1 cellular context compared by ENCODE assay signal in genomic region chrX:150982786-150983525, GRCh38.
TF ChIP-seq lines count a peak whose summit lies in the region.

TSS of gene HMGB3 (plus strand) at chrX:150983335. CDS start at chrX:150985600, 2,265 bp downstream.

TF ChIP-seq in HepG2, 621 proteins besides CTCF, POLR2A, EP300 and RAD21 (continued from another document and continues in another):
- TF ChIP-seq, protein P1, sequence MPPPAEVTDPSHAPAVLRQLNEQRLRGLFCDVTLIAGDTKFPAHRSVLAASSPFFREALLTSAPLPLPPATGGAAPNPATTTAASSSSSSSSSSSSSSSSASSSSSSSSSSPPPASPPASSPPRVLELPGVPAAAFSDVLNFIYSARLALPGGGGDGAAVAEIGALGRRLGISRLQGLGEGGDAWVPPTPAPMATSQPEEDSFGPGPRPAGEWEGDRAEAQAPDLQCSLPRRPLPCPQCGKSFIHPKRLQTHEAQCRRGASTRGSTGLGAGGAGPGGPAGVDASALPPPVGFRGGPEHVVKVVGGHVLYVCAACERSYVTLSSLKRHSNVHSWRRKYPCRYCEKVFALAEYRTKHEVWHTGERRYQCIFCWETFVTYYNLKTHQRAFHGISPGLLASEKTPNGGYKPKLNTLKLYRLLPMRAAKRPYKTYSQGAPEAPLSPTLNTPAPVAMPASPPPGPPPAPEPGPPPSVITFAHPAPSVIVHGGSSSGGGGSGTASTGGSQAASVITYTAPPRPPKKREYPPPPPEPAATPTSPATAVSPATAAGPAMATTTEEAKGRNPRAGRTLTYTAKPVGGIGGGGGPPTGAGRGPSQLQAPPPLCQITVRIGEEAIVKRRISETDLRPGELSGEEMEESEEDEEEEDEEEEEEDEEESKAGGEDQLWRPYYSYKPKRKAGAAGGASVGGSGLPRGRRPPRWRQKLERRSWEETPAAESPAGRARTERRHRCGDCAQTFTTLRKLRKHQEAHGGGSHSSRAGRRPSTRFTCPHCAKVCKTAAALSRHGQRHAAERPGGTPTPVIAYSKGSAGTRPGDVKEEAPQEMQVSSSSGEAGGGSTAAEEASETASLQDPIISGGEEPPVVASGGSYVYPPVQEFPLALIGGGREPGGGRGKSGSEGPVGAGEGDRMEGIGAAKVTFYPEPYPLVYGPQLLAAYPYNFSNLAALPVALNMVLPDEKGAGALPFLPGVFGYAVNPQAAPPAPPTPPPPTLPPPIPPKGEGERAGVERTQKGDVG (CRISPR knock-in tag; IDR thresholded peaks at IDR 0.05; ENCODE audit: borderline replicate concordance): no peak
- TF ChIP-seq ZNF224 (CRISPR knock-in tag; IDR thresholded peaks at IDR 0.05) (no peak), GATAD2A (CRISPR knock-in tag; IDR thresholded peaks at IDR 0.05) (no peak), ARHGAP35 (CRISPR knock-in tag; IDR thresholded peaks at IDR 0.05; ENCODE audit: borderline replicate concordance) (no peak), HDAC1 (CRISPR knock-in tag; IDR thresholded peaks at IDR 0.05) (peak; percentile 14; the same call in 1 of the 2 replicates), DNMT3B (CRISPR knock-in tag; conservative IDR thresholded peaks at IDR 0.05) (no peak), CCDC6 (CRISPR knock-in tag; IDR thresholded peaks at IDR 0.05) (no peak), SUZ12 (IDR thresholded peaks at IDR 0.05; ENCODE audit: low read depth, low read length) (no peak), ADNP (CRISPR knock-in tag; IDR thresholded peaks at IDR 0.05) (no peak), LCORL (IDR thresholded peaks at IDR 0.05) (no peak), LCORL (CRISPR knock-in tag; IDR thresholded peaks at IDR 0.05) (no peak), ZNF674 (CRISPR knock-in tag; IDR thresholded peaks at IDR 0.05; ENCODE audit: low read depth) (no peak), ZNF33B (CRISPR knock-in tag; IDR thresholded peaks at IDR 0.05) (no peak), ZBTB3 (CRISPR knock-in tag; IDR thresholded peaks at IDR 0.05; ENCODE audit: borderline replicate concordance, low read depth) (no peak), POLR2G (IDR thresholded peaks at IDR 0.05; ENCODE audit: low read depth, low read length) (peak; percentile 56), ESRRA (CRISPR knock-in tag; IDR thresholded peaks at IDR 0.05; ENCODE audit: low read depth) (no peak), ZNF205 (CRISPR knock-in tag; IDR thresholded peaks at IDR 0.05) (no peak), SPEN (CRISPR knock-in tag; IDR thresholded peaks at IDR 0.05; ENCODE audit: low read depth) (no peak), ZNF768 (CRISPR knock-in tag; IDR thresholded peaks at IDR 0.05) (no peak), ZNF878 (CRISPR knock-in tag; IDR thresholded peaks at IDR 0.05) (0 out of 2 replicates have a peak, but pooled peaks have one; percentile 50), NAIF1 (CRISPR knock-in tag; IDR thresholded peaks at IDR 0.05; ENCODE audit: borderline replicate concordance) (no peak), HCFC1 (IDR thresholded peaks at IDR 0.05; ENCODE audit: low read depth, low read length) (no peak), PHF8 (CRISPR knock-in tag; IDR thresholded peaks at IDR 0.05) (0 out of 2 replicates have a peak, but pooled peaks have one; percentile 39), ZNF784 (CRISPR knock-in tag; IDR thresholded peaks at IDR 0.05; ENCODE audit: borderline replicate concordance) (no peak), BHLHE40 (IDR thresholded peaks at IDR 0.05; ENCODE audit: low read length) (no peak), BORCS8-MEF2B (CRISPR knock-in tag; IDR thresholded peaks at IDR 0.05) (peak; percentile 76), ZNF883 (CRISPR knock-in tag; IDR thresholded peaks at IDR 0.05; ENCODE audit: not compliant biosample characterization) (no peak), ZBTB21 (CRISPR knock-in tag; IDR thresholded peaks at IDR 0.05) (no peak), TBX2 (CRISPR knock-in tag; IDR thresholded peaks at IDR 0.05; ENCODE audit: borderline replicate concordance) (no peak), ATRX (CRISPR knock-in tag; IDR thresholded peaks at IDR 0.05; ENCODE audit: borderline replicate concordance) (no peak), SYNCRIP (IDR thresholded peaks at IDR 0.05; ENCODE audit: insufficient read depth, low read depth, low read length) (no peak)
- TF ChIP-seq, protein P2, sequence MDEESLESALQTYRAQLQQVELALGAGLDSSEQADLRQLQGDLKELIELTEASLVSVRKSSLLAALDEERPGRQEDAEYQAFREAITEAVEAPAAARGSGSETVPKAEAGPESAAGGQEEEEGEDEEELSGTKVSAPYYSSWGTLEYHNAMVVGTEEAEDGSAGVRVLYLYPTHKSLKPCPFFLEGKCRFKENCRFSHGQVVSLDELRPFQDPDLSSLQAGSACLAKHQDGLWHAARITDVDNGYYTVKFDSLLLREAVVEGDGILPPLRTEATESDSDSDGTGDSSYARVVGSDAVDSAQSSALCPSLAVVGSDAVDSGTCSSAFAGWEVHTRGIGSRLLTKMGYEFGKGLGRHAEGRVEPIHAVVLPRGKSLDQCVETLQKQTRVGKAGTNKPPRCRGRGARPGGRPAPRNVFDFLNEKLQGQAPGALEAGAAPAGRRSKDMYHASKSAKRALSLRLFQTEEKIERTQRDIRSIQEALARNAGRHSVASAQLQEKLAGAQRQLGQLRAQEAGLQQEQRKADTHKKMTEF (CRISPR knock-in tag; IDR thresholded peaks at IDR 0.05): no peak
- TF ChIP-seq, protein P3, sequence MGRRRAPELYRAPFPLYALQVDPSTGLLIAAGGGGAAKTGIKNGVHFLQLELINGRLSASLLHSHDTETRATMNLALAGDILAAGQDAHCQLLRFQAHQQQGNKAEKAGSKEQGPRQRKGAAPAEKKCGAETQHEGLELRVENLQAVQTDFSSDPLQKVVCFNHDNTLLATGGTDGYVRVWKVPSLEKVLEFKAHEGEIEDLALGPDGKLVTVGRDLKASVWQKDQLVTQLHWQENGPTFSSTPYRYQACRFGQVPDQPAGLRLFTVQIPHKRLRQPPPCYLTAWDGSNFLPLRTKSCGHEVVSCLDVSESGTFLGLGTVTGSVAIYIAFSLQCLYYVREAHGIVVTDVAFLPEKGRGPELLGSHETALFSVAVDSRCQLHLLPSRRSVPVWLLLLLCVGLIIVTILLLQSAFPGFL (CRISPR knock-in tag; IDR thresholded peaks at IDR 0.05): no peak
- TF ChIP-seq, protein P4, sequence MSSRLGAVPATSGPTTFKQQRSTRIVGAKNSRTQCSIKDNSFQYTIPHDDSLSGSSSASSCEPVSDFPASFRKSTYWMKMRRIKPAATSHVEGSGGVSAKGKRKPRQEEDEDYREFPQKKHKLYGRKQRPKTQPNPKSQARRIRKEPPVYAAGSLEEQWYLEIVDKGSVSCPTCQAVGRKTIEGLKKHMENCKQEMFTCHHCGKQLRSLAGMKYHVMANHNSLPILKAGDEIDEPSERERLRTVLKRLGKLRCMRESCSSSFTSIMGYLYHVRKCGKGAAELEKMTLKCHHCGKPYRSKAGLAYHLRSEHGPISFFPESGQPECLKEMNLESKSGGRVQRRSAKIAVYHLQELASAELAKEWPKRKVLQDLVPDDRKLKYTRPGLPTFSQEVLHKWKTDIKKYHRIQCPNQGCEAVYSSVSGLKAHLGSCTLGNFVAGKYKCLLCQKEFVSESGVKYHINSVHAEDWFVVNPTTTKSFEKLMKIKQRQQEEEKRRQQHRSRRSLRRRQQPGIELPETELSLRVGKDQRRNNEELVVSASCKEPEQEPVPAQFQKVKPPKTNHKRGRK (CRISPR knock-in tag; IDR thresholded peaks at IDR 0.05): no peak
- TF ChIP-seq, protein P5, sequence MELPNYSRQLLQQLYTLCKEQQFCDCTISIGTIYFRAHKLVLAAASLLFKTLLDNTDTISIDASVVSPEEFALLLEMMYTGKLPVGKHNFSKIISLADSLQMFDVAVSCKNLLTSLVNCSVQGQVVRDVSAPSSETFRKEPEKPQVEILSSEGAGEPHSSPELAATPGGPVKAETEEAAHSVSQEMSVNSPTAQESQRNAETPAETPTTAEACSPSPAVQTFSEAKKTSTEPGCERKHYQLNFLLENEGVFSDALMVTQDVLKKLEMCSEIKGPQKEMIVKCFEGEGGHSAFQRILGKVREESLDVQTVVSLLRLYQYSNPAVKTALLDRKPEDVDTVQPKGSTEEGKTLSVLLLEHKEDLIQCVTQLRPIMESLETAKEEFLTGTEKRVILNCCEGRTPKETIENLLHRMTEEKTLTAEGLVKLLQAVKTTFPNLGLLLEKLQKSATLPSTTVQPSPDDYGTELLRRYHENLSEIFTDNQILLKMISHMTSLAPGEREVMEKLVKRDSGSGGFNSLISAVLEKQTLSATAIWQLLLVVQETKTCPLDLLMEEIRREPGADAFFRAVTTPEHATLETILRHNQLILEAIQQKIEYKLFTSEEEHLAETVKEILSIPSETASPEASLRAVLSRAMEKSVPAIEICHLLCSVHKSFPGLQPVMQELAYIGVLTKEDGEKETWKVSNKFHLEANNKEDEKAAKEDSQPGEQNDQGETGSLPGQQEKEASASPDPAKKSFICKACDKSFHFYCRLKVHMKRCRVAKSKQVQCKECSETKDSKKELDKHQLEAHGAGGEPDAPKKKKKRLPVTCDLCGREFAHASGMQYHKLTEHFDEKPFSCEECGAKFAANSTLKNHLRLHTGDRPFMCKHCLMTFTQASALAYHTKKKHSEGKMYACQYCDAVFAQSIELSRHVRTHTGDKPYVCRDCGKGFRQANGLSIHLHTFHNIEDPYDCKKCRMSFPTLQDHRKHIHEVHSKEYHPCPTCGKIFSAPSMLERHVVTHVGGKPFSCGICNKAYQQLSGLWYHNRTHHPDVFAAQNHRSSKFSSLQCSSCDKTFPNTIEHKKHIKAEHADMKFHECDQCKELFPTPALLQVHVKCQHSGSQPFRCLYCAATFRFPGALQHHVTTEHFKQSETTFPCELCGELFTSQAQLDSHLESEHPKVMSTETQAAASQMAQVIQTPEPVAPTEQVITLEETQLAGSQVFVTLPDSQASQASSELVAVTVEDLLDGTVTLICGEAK (IDR thresholded peaks at IDR 0.05): no peak
- TF ChIP-seq, protein P5 (CRISPR knock-in tag; IDR thresholded peaks at IDR 0.05): peak; percentile 49; the same call in 1 of the 2 replicates
- TF ChIP-seq, protein P6, sequence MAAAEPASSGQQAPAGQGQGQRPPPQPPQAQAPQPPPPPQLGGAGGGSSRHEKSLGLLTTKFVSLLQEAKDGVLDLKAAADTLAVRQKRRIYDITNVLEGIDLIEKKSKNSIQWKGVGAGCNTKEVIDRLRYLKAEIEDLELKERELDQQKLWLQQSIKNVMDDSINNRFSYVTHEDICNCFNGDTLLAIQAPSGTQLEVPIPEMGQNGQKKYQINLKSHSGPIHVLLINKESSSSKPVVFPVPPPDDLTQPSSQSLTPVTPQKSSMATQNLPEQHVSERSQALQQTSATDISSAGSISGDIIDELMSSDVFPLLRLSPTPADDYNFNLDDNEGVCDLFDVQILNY (CRISPR knock-in tag; conservative IDR thresholded peaks at IDR 0.05): 0 out of 2 replicates have a peak, but pooled peaks have one; percentile 34
- TF ChIP-seq, protein P7, sequence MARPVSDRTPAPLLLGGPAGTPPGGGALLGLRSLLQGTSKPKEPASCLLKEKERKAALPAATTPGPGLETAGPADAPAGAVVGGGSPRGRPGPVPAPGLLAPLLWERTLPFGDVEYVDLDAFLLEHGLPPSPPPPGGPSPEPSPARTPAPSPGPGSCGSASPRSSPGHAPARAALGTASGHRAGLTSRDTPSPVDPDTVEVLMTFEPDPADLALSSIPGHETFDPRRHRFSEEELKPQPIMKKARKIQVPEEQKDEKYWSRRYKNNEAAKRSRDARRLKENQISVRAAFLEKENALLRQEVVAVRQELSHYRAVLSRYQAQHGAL (CRISPR knock-in tag; IDR thresholded peaks at IDR 0.05; ENCODE audit: not compliant biosample characterization): no peak
- TF ChIP-seq, protein P8, sequence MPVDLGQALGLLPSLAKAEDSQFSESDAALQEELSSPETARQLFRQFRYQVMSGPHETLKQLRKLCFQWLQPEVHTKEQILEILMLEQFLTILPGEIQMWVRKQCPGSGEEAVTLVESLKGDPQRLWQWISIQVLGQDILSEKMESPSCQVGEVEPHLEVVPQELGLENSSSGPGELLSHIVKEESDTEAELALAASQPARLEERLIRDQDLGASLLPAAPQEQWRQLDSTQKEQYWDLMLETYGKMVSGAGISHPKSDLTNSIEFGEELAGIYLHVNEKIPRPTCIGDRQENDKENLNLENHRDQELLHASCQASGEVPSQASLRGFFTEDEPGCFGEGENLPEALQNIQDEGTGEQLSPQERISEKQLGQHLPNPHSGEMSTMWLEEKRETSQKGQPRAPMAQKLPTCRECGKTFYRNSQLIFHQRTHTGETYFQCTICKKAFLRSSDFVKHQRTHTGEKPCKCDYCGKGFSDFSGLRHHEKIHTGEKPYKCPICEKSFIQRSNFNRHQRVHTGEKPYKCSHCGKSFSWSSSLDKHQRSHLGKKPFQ (CRISPR knock-in tag; IDR thresholded peaks at IDR 0.05; ENCODE audit: insufficient replicate concordance): peak; percentile 39
- TF ChIP-seq, protein P9, sequence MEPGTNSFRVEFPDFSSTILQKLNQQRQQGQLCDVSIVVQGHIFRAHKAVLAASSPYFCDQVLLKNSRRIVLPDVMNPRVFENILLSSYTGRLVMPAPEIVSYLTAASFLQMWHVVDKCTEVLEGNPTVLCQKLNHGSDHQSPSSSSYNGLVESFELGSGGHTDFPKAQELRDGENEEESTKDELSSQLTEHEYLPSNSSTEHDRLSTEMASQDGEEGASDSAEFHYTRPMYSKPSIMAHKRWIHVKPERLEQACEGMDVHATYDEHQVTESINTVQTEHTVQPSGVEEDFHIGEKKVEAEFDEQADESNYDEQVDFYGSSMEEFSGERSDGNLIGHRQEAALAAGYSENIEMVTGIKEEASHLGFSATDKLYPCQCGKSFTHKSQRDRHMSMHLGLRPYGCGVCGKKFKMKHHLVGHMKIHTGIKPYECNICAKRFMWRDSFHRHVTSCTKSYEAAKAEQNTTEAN (CRISPR knock-in tag; conservative IDR thresholded peaks at IDR 0.05): no peak
